ENCODE assay signal across 12 cellular contexts in genomic region chr2:173940208-173941020, GRCh38. TPM values are rescaled to one million over a fixed set of nuclear protein-coding genes. Genes with fewer than 3 reads are reported as not detected.
DNase-seq lines count a peak whose midpoint lies in the region; ATAC-seq, FAIRE-seq and TF ChIP-seq lines count a peak whose summit lies in the region.
"Had no signal": no experiment of that assay in that cellular context is flagged by ENCODE, and none has a peak within 500 bp of the region (broad histone marks: within the 10 kb centered on the region; RNA-seq: fewer than 3 reads in every experiment).

No MANE protein-coding gene starts in this region.

- H3K9me3 Mint-ChIP-seq in natural killer cell: no peaks in the 10 kb centered on the region

- FAIRE-seq in GM19239 (lab: Jason Lieb, UNC): peak; percentile 56
- FAIRE-seq: G401.6 had no signal

- peak overlapping the region; percentile 60 for H3K4me3 Mint-ChIP-seq in natural killer cell

- peaks cover 8% of the 10 kb centered on the region for H3K36me3 ChIP-seq in RWPE2 (ENCODE audit: low read depth)
- H3K36me3 ChIP-seq: cardiac muscle cell, esophagus squamous epithelium had no signal

- H3K27me3 ChIP-seq in RWPE2 (ENCODE audit: insufficient read depth, poor library complexity, severe bottlenecking): no peaks in the 10 kb centered on the region
- H3K27me3 ChIP-seq: cardiac muscle cell, esophagus squamous epithelium had no signal

- DNase-seq in NK-92 (lab: John Stamatoyannopoulos, UW; ENCODE audit: unreplicated experiment): peak; percentile 1
- no peak for DNase-seq in NK-92 treated with Interleukin-12 subunit alpha and Interleukin-12 subunit beta, amount 100 ng/mL, for 24 hours (lab: John Stamatoyannopoulos, UW)
- DNase-seq in GM19239 (ENCODE audit: insufficient read length, low spot score): no peak
- no peak for DNase-seq in RWPE2 (ENCODE audit: low spot score)
- no peak for DNase-seq in natural killer cell
- no peak for DNase-seq in SIG-M5 (lab: John Stamatoyannopoulos, UW)
- no peak for DNase-seq in mesenteric fat pad (ENCODE audit: low spot score)
- DNase-seq in NCI-H1092 (lab: John Stamatoyannopoulos, UW): no peak
- DNase-seq: activated CD8-positive, alpha-beta memory T cell treated with anti-CD3 and anti-CD28 coated beads, Interleukin-2, amount 50 U/mL, for 4 hours; esophagus squamous epithelium had no signal

- peak overlapping the region; percentile 34 for H3K27ac ChIP-seq in RWPE2 (ENCODE audit: poor library complexity, severe bottlenecking)
- H3K27ac ChIP-seq: cardiac muscle cell had no signal

- intact Hi-C loops in natural killer cell (cut with micrococcal nuclease): no loop called here

- H3K4me3 ChIP-seq in RWPE2 (ENCODE audit: severe bottlenecking): no peak overlapping the region
- H3K4me3 ChIP-seq: cardiac muscle cell, esophagus squamous epithelium had no signal

- no peaks in the 10 kb centered on the region for H3K36me3 Mint-ChIP-seq in natural killer cell

- ATAC-seq in RWPE2 (ENCODE audit: low read depth) (no peak), natural killer cell (peak in 2 of 3 donors; percentile 5 to 18)

- H3K9me3 ChIP-seq in RWPE2 (ENCODE audit: severe bottlenecking): no peaks in the 10 kb centered on the region
- H3K9me3 ChIP-seq: esophagus squamous epithelium had no signal

- H3K27ac Mint-ChIP-seq in natural killer cell: peak overlapping the region; percentile 54 to 58

- H3K27me3 Mint-ChIP-seq in natural killer cell (ENCODE audit: low read depth in 2 of 2): no peaks in the 10 kb centered on the region

- H3K4me1 ChIP-seq in RWPE2 (ENCODE audit: insufficient read depth, poor library complexity, severe bottlenecking): peaks cover 43% of the 10 kb centered on the region

- peaks cover 51 to 55% of the 10 kb centered on the region in 2 donors for H3K4me1 Mint-ChIP-seq in natural killer cell

- no peak for TF ChIP-seq CTCF in RWPE2 (IDR thresholded peaks at IDR 0.05; ENCODE audit: poor library complexity, severe bottlenecking)
- TF ChIP-seq CTCF in natural killer cell (IDR thresholded peaks at IDR 0.05): no peak

RNA-seq across cellular contexts. Expression of gene SP3, which starts 24.8 kb away (rescaled TPM):
- total RNA-seq in natural killer cell (100 to 1,000 TPM; 179 to 200 (median 188) TPM), mesenteric fat pad (72.3 TPM)
